1 cellular context compared by ENCODE assay signal in genomic region chr5:141609044-141609443, GRCh38.
TF ChIP-seq lines count a peak whose summit lies in the region.

No MANE protein-coding gene starts in this region.

TF ChIP-seq in HepG2, 621 proteins besides CTCF, POLR2A, EP300 and RAD21:
- TF ChIP-seq, protein P1, sequence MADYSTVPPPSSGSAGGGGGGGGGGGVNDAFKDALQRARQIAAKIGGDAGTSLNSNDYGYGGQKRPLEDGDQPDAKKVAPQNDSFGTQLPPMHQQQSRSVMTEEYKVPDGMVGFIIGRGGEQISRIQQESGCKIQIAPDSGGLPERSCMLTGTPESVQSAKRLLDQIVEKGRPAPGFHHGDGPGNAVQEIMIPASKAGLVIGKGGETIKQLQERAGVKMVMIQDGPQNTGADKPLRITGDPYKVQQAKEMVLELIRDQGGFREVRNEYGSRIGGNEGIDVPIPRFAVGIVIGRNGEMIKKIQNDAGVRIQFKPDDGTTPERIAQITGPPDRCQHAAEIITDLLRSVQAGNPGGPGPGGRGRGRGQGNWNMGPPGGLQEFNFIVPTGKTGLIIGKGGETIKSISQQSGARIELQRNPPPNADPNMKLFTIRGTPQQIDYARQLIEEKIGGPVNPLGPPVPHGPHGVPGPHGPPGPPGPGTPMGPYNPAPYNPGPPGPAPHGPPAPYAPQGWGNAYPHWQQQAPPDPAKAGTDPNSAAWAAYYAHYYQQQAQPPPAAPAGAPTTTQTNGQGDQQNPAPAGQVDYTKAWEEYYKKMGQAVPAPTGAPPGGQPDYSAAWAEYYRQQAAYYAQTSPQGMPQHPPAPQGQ (CRISPR knock-in tag; IDR thresholded peaks at IDR 0.05; ENCODE audit: borderline replicate concordance), result no peak
- TF ChIP-seq, protein P2, sequence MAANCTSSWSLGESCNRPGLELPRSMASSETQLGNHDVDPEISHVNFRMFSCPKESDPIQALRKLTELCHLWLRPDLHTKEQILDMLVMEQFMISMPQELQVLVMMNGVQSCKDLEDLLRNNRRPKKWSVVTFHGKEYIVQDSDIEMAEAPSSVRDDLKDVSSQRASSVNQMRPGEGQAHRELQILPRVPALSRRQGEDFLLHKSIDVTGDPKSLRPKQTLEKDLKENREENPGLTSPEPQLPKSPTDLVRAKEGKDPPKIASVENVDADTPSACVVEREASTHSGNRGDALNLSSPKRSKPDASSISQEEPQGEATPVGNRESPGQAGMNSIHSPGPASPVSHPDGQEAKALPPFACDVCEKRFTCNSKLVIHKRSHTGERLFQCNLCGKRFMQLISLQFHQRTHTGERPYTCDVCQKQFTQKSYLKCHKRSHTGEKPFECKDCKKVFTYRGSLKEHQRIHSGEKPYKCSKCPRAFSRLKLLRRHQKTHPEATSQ (CRISPR knock-in tag; IDR thresholded peaks at IDR 0.05; ENCODE audit: borderline replicate concordance), result no peak
- no peak for TF ChIP-seq ZNF124 (CRISPR knock-in tag; IDR thresholded peaks at IDR 0.05)
- TF ChIP-seq SMC3 (IDR thresholded peaks at IDR 0.05; ENCODE audit: low read length), result no peak
- no peak for TF ChIP-seq MAX (IDR thresholded peaks at IDR 0.05)
- TF ChIP-seq ZNF674 (CRISPR knock-in tag; IDR thresholded peaks at IDR 0.05; ENCODE audit: low read depth), result no peak
- no peak for TF ChIP-seq ZSCAN9 (CRISPR knock-in tag; IDR thresholded peaks at IDR 0.05; ENCODE audit: borderline replicate concordance)
- TF ChIP-seq PITX1 (CRISPR knock-in tag; IDR thresholded peaks at IDR 0.05), result no peak
- no peak for TF ChIP-seq GMEB1 (CRISPR knock-in tag; IDR thresholded peaks at IDR 0.05; ENCODE audit: borderline replicate concordance)
- TF ChIP-seq FOXA3 (CRISPR knock-in tag; IDR thresholded peaks at IDR 0.05), result no peak
- TF ChIP-seq ZBTB26 (CRISPR knock-in tag; IDR thresholded peaks at IDR 0.05; ENCODE audit: borderline replicate concordance), result no peak
- no peak for TF ChIP-seq ZNF737 (CRISPR knock-in tag; IDR thresholded peaks at IDR 0.05; ENCODE audit: borderline replicate concordance)
- no peak for TF ChIP-seq ZBTB3 (CRISPR knock-in tag; IDR thresholded peaks at IDR 0.05; ENCODE audit: borderline replicate concordance, low read depth)
- 0 out of 2 replicates have a peak, but pooled peaks have one; percentile 10 for TF ChIP-seq NCOR1 (IDR thresholded peaks at IDR 0.05; ENCODE audit: borderline replicate concordance, low read length)
- TF ChIP-seq SOX5 (CRISPR knock-in tag; IDR thresholded peaks at IDR 0.05; ENCODE audit: borderline replicate concordance), result no peak
- no peak for TF ChIP-seq HDAC6 (IDR thresholded peaks at IDR 0.05; ENCODE audit: low read depth, low read length)
- TF ChIP-seq, protein P3, sequence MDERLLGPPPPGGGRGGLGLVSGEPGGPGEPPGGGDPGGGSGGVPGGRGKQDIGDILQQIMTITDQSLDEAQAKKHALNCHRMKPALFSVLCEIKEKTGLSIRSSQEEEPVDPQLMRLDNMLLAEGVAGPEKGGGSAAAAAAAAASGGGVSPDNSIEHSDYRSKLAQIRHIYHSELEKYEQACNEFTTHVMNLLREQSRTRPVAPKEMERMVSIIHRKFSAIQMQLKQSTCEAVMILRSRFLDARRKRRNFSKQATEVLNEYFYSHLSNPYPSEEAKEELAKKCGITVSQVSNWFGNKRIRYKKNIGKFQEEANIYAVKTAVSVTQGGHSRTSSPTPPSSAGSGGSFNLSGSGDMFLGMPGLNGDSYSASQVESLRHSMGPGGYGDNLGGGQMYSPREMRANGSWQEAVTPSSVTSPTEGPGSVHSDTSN (CRISPR knock-in tag; IDR thresholded peaks at IDR 0.05), result no peak
- TF ChIP-seq HOXA9 (CRISPR knock-in tag; IDR thresholded peaks at IDR 0.05; ENCODE audit: borderline replicate concordance), result no peak
- no peak for TF ChIP-seq CHCHD3 (CRISPR knock-in tag; IDR thresholded peaks at IDR 0.05)
- TF ChIP-seq SMYD3 (CRISPR knock-in tag; IDR thresholded peaks at IDR 0.05), result peak; percentile 20; the same call in 1 of the 2 replicates
- TF ChIP-seq, protein P4, sequence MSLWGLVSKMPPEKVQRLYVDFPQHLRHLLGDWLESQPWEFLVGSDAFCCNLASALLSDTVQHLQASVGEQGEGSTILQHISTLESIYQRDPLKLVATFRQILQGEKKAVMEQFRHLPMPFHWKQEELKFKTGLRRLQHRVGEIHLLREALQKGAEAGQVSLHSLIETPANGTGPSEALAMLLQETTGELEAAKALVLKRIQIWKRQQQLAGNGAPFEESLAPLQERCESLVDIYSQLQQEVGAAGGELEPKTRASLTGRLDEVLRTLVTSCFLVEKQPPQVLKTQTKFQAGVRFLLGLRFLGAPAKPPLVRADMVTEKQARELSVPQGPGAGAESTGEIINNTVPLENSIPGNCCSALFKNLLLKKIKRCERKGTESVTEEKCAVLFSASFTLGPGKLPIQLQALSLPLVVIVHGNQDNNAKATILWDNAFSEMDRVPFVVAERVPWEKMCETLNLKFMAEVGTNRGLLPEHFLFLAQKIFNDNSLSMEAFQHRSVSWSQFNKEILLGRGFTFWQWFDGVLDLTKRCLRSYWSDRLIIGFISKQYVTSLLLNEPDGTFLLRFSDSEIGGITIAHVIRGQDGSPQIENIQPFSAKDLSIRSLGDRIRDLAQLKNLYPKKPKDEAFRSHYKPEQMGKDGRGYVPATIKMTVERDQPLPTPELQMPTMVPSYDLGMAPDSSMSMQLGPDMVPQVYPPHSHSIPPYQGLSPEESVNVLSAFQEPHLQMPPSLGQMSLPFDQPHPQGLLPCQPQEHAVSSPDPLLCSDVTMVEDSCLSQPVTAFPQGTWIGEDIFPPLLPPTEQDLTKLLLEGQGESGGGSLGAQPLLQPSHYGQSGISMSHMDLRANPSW (CRISPR knock-in tag; IDR thresholded peaks at IDR 0.05; ENCODE audit: borderline replicate concordance), result no peak
- TF ChIP-seq, protein P5, sequence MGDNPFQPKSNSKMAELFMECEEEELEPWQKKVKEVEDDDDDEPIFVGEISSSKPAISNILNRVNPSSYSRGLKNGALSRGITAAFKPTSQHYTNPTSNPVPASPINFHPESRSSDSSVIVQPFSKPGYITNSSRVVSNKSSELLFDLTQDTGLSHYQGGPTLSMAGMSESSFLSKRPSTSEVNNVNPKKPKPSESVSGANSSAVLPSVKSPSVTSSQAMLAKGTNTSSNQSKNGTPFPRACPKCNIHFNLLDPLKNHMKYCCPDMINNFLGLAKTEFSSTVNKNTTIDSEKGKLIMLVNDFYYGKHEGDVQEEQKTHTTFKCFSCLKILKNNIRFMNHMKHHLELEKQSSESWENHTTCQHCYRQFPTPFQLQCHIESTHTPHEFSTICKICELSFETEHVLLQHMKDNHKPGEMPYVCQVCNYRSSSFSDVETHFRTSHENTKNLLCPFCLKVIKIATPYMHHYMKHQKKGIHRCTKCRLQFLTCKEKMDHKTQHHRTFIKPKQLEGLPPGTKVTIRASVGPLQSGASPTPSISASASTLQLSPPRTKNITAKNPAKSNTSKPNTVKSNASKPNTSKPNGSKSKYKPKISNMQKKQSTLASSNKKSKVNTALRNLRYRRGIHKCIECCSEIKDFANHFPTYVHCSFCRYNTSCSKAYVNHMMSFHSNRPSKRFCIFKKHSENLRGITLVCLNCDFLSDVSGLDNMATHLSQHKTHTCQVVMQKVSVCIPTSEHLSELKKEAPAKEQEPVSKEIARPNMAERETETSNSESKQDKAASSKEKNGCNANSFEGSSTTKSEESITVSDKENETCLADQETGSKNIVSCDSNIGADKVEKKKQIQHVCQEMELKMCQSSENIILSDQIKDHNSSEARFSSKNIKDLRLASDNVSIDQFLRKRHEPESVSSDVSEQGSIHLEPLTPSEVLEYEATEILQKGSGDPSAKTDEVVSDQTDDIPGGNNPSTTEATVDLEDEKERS (CRISPR knock-in tag; IDR thresholded peaks at IDR 0.05), result 0 out of 2 replicates have a peak, but pooled peaks have one; percentile 0
- no peak for TF ChIP-seq ARHGAP35 (CRISPR knock-in tag; IDR thresholded peaks at IDR 0.05; ENCODE audit: borderline replicate concordance)
- no peak for TF ChIP-seq GFI1 (CRISPR knock-in tag; IDR thresholded peaks at IDR 0.05; ENCODE audit: borderline replicate concordance)
TF ChIP-seq in HepG2: peak in this region for 3.
